9 cellular contexts compared by ENCODE assay signal in the genomic region with DNA sequence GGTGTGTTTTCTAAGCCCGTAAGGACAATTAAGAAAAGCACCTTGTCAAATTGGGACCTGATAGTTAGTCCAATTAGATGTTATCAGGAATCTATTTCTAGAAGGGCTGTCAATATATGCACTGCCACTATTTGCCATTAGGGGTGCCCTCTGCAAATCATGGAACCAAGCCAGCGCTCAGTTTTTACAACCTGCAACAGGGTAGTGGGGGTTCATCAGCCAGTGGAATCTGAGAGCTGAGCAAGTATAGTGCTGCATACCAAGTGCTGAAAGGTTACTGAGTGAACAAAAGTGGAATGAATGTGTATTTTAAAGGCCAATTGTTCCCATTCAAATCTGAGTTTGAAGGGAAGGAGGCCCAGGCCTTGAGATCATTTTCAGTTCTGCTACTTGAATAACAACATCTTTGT. TPM values are rescaled to one million over a fixed set of nuclear protein-coding genes. Genes with fewer than 3 reads are reported as not detected.
A peak's percentile ranks its signal among the peaks of the same experiment; 100 is the strongest.
DNase-seq lines count a peak whose midpoint lies in the region; FAIRE-seq and TF ChIP-seq lines count a peak whose summit lies in the region.
"Had no signal": no experiment of that assay in that cellular context is flagged by ENCODE, and none has a peak within 500 bp of the region (broad histone marks: within the 10 kb centered on the region; RNA-seq: fewer than 3 reads in every experiment).

No MANE protein-coding gene starts in this region.

- peak; percentile 78 for TF ChIP-seq CTCF in HFFc6 (IDR thresholded peaks at IDR 0.05)
- no peak for TF ChIP-seq CTCF in coronary artery (IDR thresholded peaks at IDR 0.05)

- H3K9ac ChIP-seq in skeletal muscle satellite cell (ENCODE audit: low read depth, low read length) = no peak overlapping the region

- peak overlapping the region; percentile 3 for H3K4me2 ChIP-seq in skeletal muscle satellite cell (ENCODE audit: low read length)

- H3K27me3 ChIP-seq in skeletal muscle satellite cell (ENCODE audit: control insufficient read depth, insufficient read depth, low read length) = no peaks in the 10 kb centered on the region

- peak overlapping the region; percentile 27; the same call in 1 of the 2 replicates for H3K27ac Mint-ChIP-seq in HFFc6
- peak overlapping the region; percentile 70 for H3K27ac Mint-ChIP-seq in activated T-helper 2 cell treated with anti-CD3 and anti-CD28 coated beads, Interferon-gamma antibody, Interleukin-2, Interleukin-4, amounts not matched to agents 10 μg/mL and 5 μg/mL and 100 μg/mL, durations not matched to agents 14 hours and 24 hours and 36 hours
- H3K27ac Mint-ChIP-seq: activated naive CD8-positive, alpha-beta T cell had no signal

- H3K4me3 ChIP-seq in skeletal muscle satellite cell (ENCODE audit: low read length) = no peak overlapping the region
- H3K4me3 ChIP-seq in coronary artery = no peak overlapping the region

- peaks cover 25% of the 10 kb centered on the region for H3K4me1 Mint-ChIP-seq in HFFc6 (ENCODE audit: low read depth)
- peaks cover 21% of the 10 kb centered on the region for H3K4me1 Mint-ChIP-seq in activated T-helper 2 cell treated with anti-CD3 and anti-CD28 coated beads, Interferon-gamma antibody, Interleukin-2, Interleukin-4, amounts not matched to agents 10 μg/mL and 5 μg/mL and 100 μg/mL, durations not matched to agents 14 hours and 24 hours and 36 hours (ENCODE audit: low read depth)

- peaks cover 11% of the 10 kb centered on the region for H3K4me1 ChIP-seq in skeletal muscle satellite cell (ENCODE audit: control insufficient read depth, insufficient read depth, low read length)

- H3K4me3 Mint-ChIP-seq in HFFc6 = no peak overlapping the region
- H3K4me3 Mint-ChIP-seq in activated T-helper 2 cell treated with anti-CD3 and anti-CD28 coated beads, Interferon-gamma antibody, Interleukin-2, Interleukin-4, amounts not matched to agents 10 μg/mL and 5 μg/mL and 100 μg/mL, durations not matched to agents 14 hours and 24 hours and 36 hours (ENCODE audit: low read depth) = peak overlapping the region; percentile 21
- H3K4me3 Mint-ChIP-seq: activated naive CD8-positive, alpha-beta T cell had no signal

- H3K27me3 Mint-ChIP-seq in HFFc6 (ENCODE audit: insufficient read depth) = no peaks in the 10 kb centered on the region
- no peaks in the 10 kb centered on the region for H3K27me3 Mint-ChIP-seq in activated T-helper 2 cell treated with anti-CD3 and anti-CD28 coated beads, Interferon-gamma antibody, Interleukin-2, Interleukin-4, amounts not matched to agents 10 μg/mL and 5 μg/mL and 100 μg/mL, durations not matched to agents 14 hours and 24 hours and 36 hours (ENCODE audit: low read depth)
- H3K27me3 Mint-ChIP-seq: activated naive CD8-positive, alpha-beta T cell had no signal

- no peak overlapping the region for H3K27ac ChIP-seq in coronary artery

- H3K9me3 Mint-ChIP-seq in HFFc6 = no peaks in the 10 kb centered on the region
- no peaks in the 10 kb centered on the region for H3K9me3 Mint-ChIP-seq in activated T-helper 2 cell treated with anti-CD3 and anti-CD28 coated beads, Interferon-gamma antibody, Interleukin-2, Interleukin-4, amounts not matched to agents 10 μg/mL and 5 μg/mL and 100 μg/mL, durations not matched to agents 14 hours and 24 hours and 36 hours

- intact Hi-C loops in activated T-helper 2 cell treated with anti-CD3 and anti-CD28 coated beads, Interferon-gamma antibody, Interleukin-2, Interleukin-4, amounts not matched to agents 10 μg/mL and 5 μg/mL and 100 μg/mL, durations not matched to agents 14 hours and 24 hours and 36 hours (cut with micrococcal nuclease) = no loop called here

- DNase-seq in EH (ENCODE audit: low read depth) = peak; percentile 67
- DNase-seq in HFFc6 = peak; percentile 40
- DNase-seq in NCI-H82 treated with DMSO at 0.1 percent for 48 hours (lab: John Stamatoyannopoulos, UW; ENCODE audit: unreplicated experiment) = peak; percentile 15
- DNase-seq in activated T-helper 2 cell treated with anti-CD3 and anti-CD28 coated beads, Interferon-gamma antibody, Interleukin-2, Interleukin-4, amounts not matched to agents 10 μg/mL and 5 μg/mL and 100 μg/mL, durations not matched to agents 14 hours and 24 hours and 36 hours (ENCODE audit: low spot score) = no peak
- peak; percentile 22 to 34 for DNase-seq in frontal cortex (ENCODE audit: low spot score in 2 of 2)
- no peak for DNase-seq in coronary artery (ENCODE audit: low spot score)
- DNase-seq in NCI-H1092 (lab: John Stamatoyannopoulos, UW) = no peak

- peaks cover 5% of the 10 kb centered on the region; the same call in 1 of the 2 replicates for H3K36me3 Mint-ChIP-seq in HFFc6 (ENCODE audit: low read depth)
- peaks cover 31% of the 10 kb centered on the region for H3K36me3 Mint-ChIP-seq in activated T-helper 2 cell treated with anti-CD3 and anti-CD28 coated beads, Interferon-gamma antibody, Interleukin-2, Interleukin-4, amounts not matched to agents 10 μg/mL and 5 μg/mL and 100 μg/mL, durations not matched to agents 14 hours and 24 hours and 36 hours (ENCODE audit: low read depth)
- H3K36me3 Mint-ChIP-seq: activated naive CD8-positive, alpha-beta T cell had no signal

- no peak for FAIRE-seq in frontal cortex (lab: Jason Lieb, UNC)

- H3K36me3 ChIP-seq in skeletal muscle satellite cell (ENCODE audit: insufficient read depth, low read length) = no peaks in the 10 kb centered on the region

- no peaks in the 10 kb centered on the region for H3K9me3 ChIP-seq in skeletal muscle satellite cell (replicated peaks; ENCODE audit: low read length)

RNA-seq across cellular contexts. Expression of a gene that starts 10.4 kb away (rescaled TPM):
- 10 to 100 TPM; 30.8 to 78.9 (median 72.7) TPM for total RNA-seq in HFFc6 (2021; fragmentation: NEBNext Ultra II Directional; extraction: Animal tissue kit (Norgen Biotek cat#: 25700))
- 50.2 and 51.5 TPM in 2 replicates for total RNA-seq in activated T-helper 2 cell treated with anti-CD3 and anti-CD28 coated beads, Interferon-gamma antibody, Interleukin-2, Interleukin-4, amounts not matched to agents 10 μg/mL and 5 μg/mL and 100 μg/mL, durations not matched to agents 14 hours and 24 hours and 36 hours
- 1.6 TPM for total RNA-seq in frontal cortex
- 8.5 and 115 TPM in 2 replicates for total RNA-seq in skeletal muscle satellite cell (2012; rRNA removed)

RNA-seq across cellular contexts. Expression of a gene that starts 11.0 kb away (rescaled TPM):
- total RNA-seq in HFFc6 (2021; fragmentation: NEBNext Ultra II Directional; extraction: Animal tissue kit (Norgen Biotek cat#: 25700)) = 100 to 1,000 TPM in 1 of 6 experiments, 10 to 100 TPM in 5; 65.4 to 102 (median 96.6) TPM
- total RNA-seq in activated T-helper 2 cell treated with anti-CD3 and anti-CD28 coated beads, Interferon-gamma antibody, Interleukin-2, Interleukin-4, amounts not matched to agents 10 μg/mL and 5 μg/mL and 100 μg/mL, durations not matched to agents 14 hours and 24 hours and 36 hours = 62.2 and 69.9 TPM in 2 replicates
- 158 TPM for total RNA-seq in frontal cortex
- total RNA-seq in skeletal muscle satellite cell (2012; rRNA removed) = 21.6 and 35.2 TPM in 2 replicates

RNA-seq across cellular contexts. Expression of a gene that starts 43.9 kb away (rescaled TPM):
- 10 to 100 TPM; 15.6 to 22.2 (median 18.5) TPM for total RNA-seq in HFFc6 (2021; fragmentation: NEBNext Ultra II Directional; extraction: Animal tissue kit (Norgen Biotek cat#: 25700))
- total RNA-seq in activated T-helper 2 cell treated with anti-CD3 and anti-CD28 coated beads, Interferon-gamma antibody, Interleukin-2, Interleukin-4, amounts not matched to agents 10 μg/mL and 5 μg/mL and 100 μg/mL, durations not matched to agents 14 hours and 24 hours and 36 hours = 20.6 and 20.8 TPM in 2 replicates
- total RNA-seq in frontal cortex = 54.2 TPM
- total RNA-seq in skeletal muscle satellite cell (2012; rRNA removed) = 15.5 and 18.0 TPM in 2 replicates

RNA-seq across cellular contexts. Expression of a gene that starts 54.4 kb away (rescaled TPM):
- 1 to 10 TPM in 3 of 6 experiments, under 1 TPM in 3; 0.43 to 1.4 (median 1.1) TPM for total RNA-seq in HFFc6 (2021; fragmentation: NEBNext Ultra II Directional; extraction: Animal tissue kit (Norgen Biotek cat#: 25700))
- total RNA-seq in activated T-helper 2 cell treated with anti-CD3 and anti-CD28 coated beads, Interferon-gamma antibody, Interleukin-2, Interleukin-4, amounts not matched to agents 10 μg/mL and 5 μg/mL and 100 μg/mL, durations not matched to agents 14 hours and 24 hours and 36 hours = 2.3 and 2.7 TPM in 2 replicates
- 54.2 TPM for total RNA-seq in frontal cortex
- 0.51 TPM in 1 of 2 replicates, not detected in the other for total RNA-seq in skeletal muscle satellite cell (2012; rRNA removed)

RNA-seq across cellular contexts. Expression of a gene that starts 59.3 kb away (rescaled TPM):
- total RNA-seq in HFFc6 (2021; fragmentation: NEBNext Ultra II Directional; extraction: Animal tissue kit (Norgen Biotek cat#: 25700)) = 10 to 100 TPM; 21.5 to 25.0 (median 23.7) TPM
- total RNA-seq in activated T-helper 2 cell treated with anti-CD3 and anti-CD28 coated beads, Interferon-gamma antibody, Interleukin-2, Interleukin-4, amounts not matched to agents 10 μg/mL and 5 μg/mL and 100 μg/mL, durations not matched to agents 14 hours and 24 hours and 36 hours = 28.4 and 31.4 TPM in 2 replicates
- 134 TPM for total RNA-seq in frontal cortex
- 16.6 and 27.6 TPM in 2 replicates for total RNA-seq in skeletal muscle satellite cell (2012; rRNA removed)

Comparison
In these comparisons a context has a peak if more than half of its experiments do, and no peak if none do; other contexts are left out.
1. DNase-seq: peak in EH (single experiment), HFFc6 (single experiment), NCI-H82 treated with DMSO at 0.1 percent for 48 hours (single experiment) and frontal cortex (2 of 2); none in activated T-helper 2 cell treated with anti-CD3 and anti-CD28 coated beads, Interferon-gamma antibody, Interleukin-2, Interleukin-4, amounts not matched to agents 10 μg/mL and 5 μg/mL and 100 μg/mL, durations not matched to agents 14 hours and 24 hours and 36 hours (single experiment), coronary artery (single experiment) and NCI-H1092 (single experiment).
2. RNA of a gene that starts 10.4 kb away (total RNA-seq): 30.8 to 78.9 TPM in HFFc6 and 50.2 to 51.5 TPM in activated T-helper 2 cell treated with anti-CD3 and anti-CD28 coated beads, Interferon-gamma antibody, Interleukin-2, Interleukin-4, amounts not matched to agents 10 μg/mL and 5 μg/mL and 100 μg/mL, durations not matched to agents 14 hours and 24 hours and 36 hours; 1.6 TPM in frontal cortex (single experiment); every median in the first group is over 10 times any median in the second.